8 cellular contexts compared by ENCODE assay signal in genomic region chr20:45311589-45312211, GRCh38. TPM values are rescaled to one million over a fixed set of nuclear protein-coding genes. Genes with fewer than 3 reads are reported as not detected.
DNase-seq lines count a peak whose midpoint lies in the region; ATAC-seq and TF ChIP-seq lines count a peak whose summit lies in the region.

No MANE protein-coding gene starts in this region.

- no peak overlapping the region for H3K4me3 ChIP-seq in BLaER1 treated with 17β-estradiol and CSF1 and Interleukin-3, amounts not matched to agents 10 nM and 100 nM
- peak overlapping the region in 1 of 2 experiments; percentile 26; a peak in 2 of 4 replicates for H3K4me3 ChIP-seq in Panc1 (ENCODE audit: low read depth in 2 of 2, low read length in 2 of 2)

- in situ Hi-C loops in Panc1 (cut with HindIII; ENCODE audit: low pct_unique_long_range_greater_than_20kb, low sequenced_read_pairs), result no loop called here

- H3K27ac ChIP-seq in BLaER1 treated with 17β-estradiol and CSF1 and Interleukin-3, amounts not matched to agents 10 nM and 100 nM, result no peak overlapping the region
- H3K27ac ChIP-seq in Panc1 (ENCODE audit: low read length), result no peak overlapping the region

- CTCF ChIA-PET in Panc1 (lab: Charles Lee), result interaction anchor here (0.5 to 1.1 kb wide), 9 partner anchors 8 to 610 kb away, joined by 3 to 10 read pairs (median 3); no protein-coding TSS in a partner anchor

- peaks cover 0 to 78% (median 55%) of the 10 kb centered on the region in 10 experiments; a peak in 14 of 20 replicates for H3K4me1 ChIP-seq in BLaER1 treated with 17β-estradiol and CSF1 and Interleukin-3, amounts not matched to agents 10 nM and 100 nM
- peaks cover 4% of the 10 kb centered on the region; the same call in 1 of the 2 replicates for H3K4me1 ChIP-seq in Panc1 (ENCODE audit: control insufficient read depth, insufficient read depth, low read length)

- DNase-seq in HCEC 1CT (peak; percentile 41), Panc1 (ENCODE audit: low read depth, low spot score) (no peak), glutamatergic neuron (peak; percentile 86), sciatic nerve (ENCODE audit: low spot score) (peak; percentile 78)
- peak; percentile 35 for DNase-seq in activated effector memory CD4-positive, alpha-beta T cell treated with Interleukin-2 at 50 U/mL for 16 hours

- no peak overlapping the region for H3K9ac ChIP-seq in BLaER1 treated with 17β-estradiol and CSF1 and Interleukin-3, amounts not matched to agents 10 nM and 100 nM

- peaks cover 0 to 11% (median 7%) of the 10 kb centered on the region in 11 experiments; a peak in 7 of 22 replicates for H3K27me3 ChIP-seq in BLaER1 treated with 17β-estradiol and CSF1 and Interleukin-3, amounts not matched to agents 10 nM and 100 nM
- no peaks in the 10 kb centered on the region for H3K27me3 ChIP-seq in Panc1 (ENCODE audit: control insufficient read depth, insufficient read depth, low read length)

- TF ChIP-seq CTCF in Panc1 (IDR thresholded peaks at IDR 0.05) (peak; percentile 97), glutamatergic neuron (IDR thresholded peaks at IDR 0.05; ENCODE audit: partially characterized antibody, unreplicated experiment) (peak; percentile 92)

- ATAC-seq in Panc1 (peak; percentile 90), sciatic nerve (peak; percentile 81), HG03521 (IDR thresholded peaks at IDR 0.05; ENCODE audit: unreplicated experiment) (no peak), HG03439 (IDR thresholded peaks at IDR 0.05; ENCODE audit: unreplicated experiment) (no peak)

- peaks cover 10% of the 10 kb centered on the region for H3K27me3 Mint-ChIP-seq in glutamatergic neuron (ENCODE audit: unreplicated experiment)

- no peak overlapping the region for H3K4me3 Mint-ChIP-seq in glutamatergic neuron (ENCODE audit: unreplicated experiment)

- POLR2A ChIA-PET in Panc1 (lab: Charles Lee), result interaction anchor here (0.7 kb wide), 1 partner anchor 20 kb away, joined by 3 read pairs; no protein-coding TSS in a partner anchor

- no peaks in the 10 kb centered on the region for H3K36me3 ChIP-seq in BLaER1 treated with 17β-estradiol and CSF1 and Interleukin-3, amounts not matched to agents 10 nM and 100 nM
- no peaks in the 10 kb centered on the region for H3K36me3 ChIP-seq in Panc1 (ENCODE audit: control insufficient read depth, insufficient read depth, low read length)

- intact Hi-C loops in Panc1 (cut with micrococcal nuclease; ENCODE audit: unreplicated experiment), result no loop called here
- intact Hi-C loops in sciatic nerve (cut with DNase I), result loop anchor here (10.0 kb wide), 2 partner anchors 133 to 453 kb away; no protein-coding TSS in a partner anchor

- no peak overlapping the region for H3K27ac Mint-ChIP-seq in glutamatergic neuron (ENCODE audit: unreplicated experiment)

- no TSS peak for BruUV-seq in Panc1 (replicated peaks; lab: Mats Ljungman, UMichigan)

- no peaks in the 10 kb centered on the region for H3K36me3 Mint-ChIP-seq in glutamatergic neuron (ENCODE audit: unreplicated experiment)

- no peaks in the 10 kb centered on the region for H4K20me1 ChIP-seq in BLaER1 treated with 17β-estradiol and CSF1 and Interleukin-3, amounts not matched to agents 10 nM and 100 nM

- H3K9me3 Mint-ChIP-seq in glutamatergic neuron (ENCODE audit: unreplicated experiment), result peaks cover 3% of the 10 kb centered on the region

- H3K9me3 ChIP-seq in BLaER1 treated with 17β-estradiol and CSF1 and Interleukin-3, amounts not matched to agents 10 nM and 100 nM (replicated peaks in 1 of 11), result no peaks in the 10 kb centered on the region
- H3K9me3 ChIP-seq in Panc1 (ENCODE audit: control insufficient read depth, insufficient read depth, low read depth, low read length), result no peaks in the 10 kb centered on the region

- no peaks in the 10 kb centered on the region for H3K4me1 Mint-ChIP-seq in glutamatergic neuron (ENCODE audit: low read depth, unreplicated experiment)

- H3K4me2 ChIP-seq in BLaER1 treated with 17β-estradiol and CSF1 and Interleukin-3, amounts not matched to agents 10 nM and 100 nM, result peak overlapping the region; percentile 1 to 53 (median 42); a peak in 18 of 22 replicates

RNA-seq across cellular contexts. Expression of gene MATN4, which starts 3.6 kb away (rescaled TPM):
- total RNA-seq in Panc1 (2021; ENCODE audit: unreplicated experiment) (0.15 TPM), glutamatergic neuron (ENCODE audit: unreplicated experiment) (not detected), sciatic nerve (0.22 TPM)
- 0.31 TPM for polyA plus RNA-seq in Panc1 (2012; ENCODE audit: insufficient read length)

RNA-seq across cellular contexts. Expression of gene RBPJL, which starts 5.1 kb away (rescaled TPM):
- total RNA-seq in Panc1 (2021; ENCODE audit: unreplicated experiment) (0.18 TPM), glutamatergic neuron (ENCODE audit: unreplicated experiment) (not detected), sciatic nerve (not detected)
- polyA plus RNA-seq in Panc1 (2012; ENCODE audit: insufficient read length), result not detected

RNA-seq across cellular contexts. Expression of gene SDC4, which starts 36.5 kb away (rescaled TPM):
- total RNA-seq in Panc1 (2021; ENCODE audit: unreplicated experiment), result 93.3 TPM
- polyA plus RNA-seq in Panc1 (2012; ENCODE audit: insufficient read length), result 63.5 TPM
- total RNA-seq in glutamatergic neuron (ENCODE audit: unreplicated experiment), result 0.61 TPM
- 77.7 TPM for total RNA-seq in sciatic nerve

RNA-seq across cellular contexts. Expression of gene SYS1, which starts 51.3 kb away (rescaled TPM):
- total RNA-seq in Panc1 (2021; ENCODE audit: unreplicated experiment) (29.1 TPM), glutamatergic neuron (ENCODE audit: unreplicated experiment) (17.7 TPM), sciatic nerve (24.0 TPM)
- 38.8 TPM for polyA plus RNA-seq in Panc1 (2012; ENCODE audit: insufficient read length)

RNA-seq across cellular contexts. Expression of gene SLPI, which starts 57.3 kb away (rescaled TPM):
- total RNA-seq in Panc1 (2021; ENCODE audit: unreplicated experiment), result 0.74 TPM
- polyA plus RNA-seq in Panc1 (2012; ENCODE audit: insufficient read length), result not detected
- total RNA-seq in glutamatergic neuron (ENCODE audit: unreplicated experiment), result not detected
- 95.5 TPM for total RNA-seq in sciatic nerve

Comparison
In these comparisons a context has a peak if more than half of its experiments do, and no peak if none do; other contexts are left out.
1. ATAC-seq: peak in Panc1 (single experiment) and sciatic nerve (single experiment); none in HG03521 (single experiment) and HG03439 (single experiment).
2. RNA of gene SDC4, which starts 36.5 kb away (total RNA-seq): 93.3 TPM in Panc1 (single experiment) and 77.7 TPM in sciatic nerve (single experiment); 0.61 TPM in glutamatergic neuron (single experiment); every median in the first group is over 10 times any median in the second.